In genomic region chr16:88773812-88774291, GRCh38 we compare ENCODE assay signal across 10 cellular contexts. TPM values are rescaled to one million over a fixed set of nuclear protein-coding genes. Genes with fewer than 3 reads are reported as not detected.
DNase-seq lines count a peak whose midpoint lies in the region; TF ChIP-seq lines count a peak whose summit lies in the region.
"Had no signal": no experiment of that assay in that cellular context is flagged by ENCODE, and none has a peak within 500 bp of the region (broad histone marks: within the 10 kb centered on the region; RNA-seq: fewer than 3 reads in every experiment).

No MANE protein-coding gene starts in this region.

- H3K9me3 ChIP-seq in WERI-Rb-1 (ENCODE audit: severe bottlenecking), result no peaks in the 10 kb centered on the region
- H3K9me3 ChIP-seq in right atrium auricular region, result no peaks in the 10 kb centered on the region
- H3K9me3 ChIP-seq in subcutaneous abdominal adipose tissue (ENCODE audit: control insufficient read depth in 5 of 5, low read length in 5 of 5), result no peaks in the 10 kb centered on the region
- H3K9me3 ChIP-seq: gastrocnemius medialis had no signal

- CTCF ChIA-PET in MCF 10A (lab: Yijun Ruan, JAX), result interaction anchor here (0.7 to 4.2 kb wide), 3 partner anchors 8 to 779 kb away, joined by 3 to 19 read pairs (median 3); no protein-coding TSS in a partner anchor
- CTCF ChIA-PET in activated CD4-positive, alpha-beta T cell treated with anti-CD3 and anti-CD28 coated beads, Interleukin-2, amount 10 ng/mL, durations not matched to agents 7 days and 5 days (lab: Charles Lee), result interaction anchor here (1.1 to 1.9 kb wide), 4 partner anchors 9 to 37 kb away, joined by 4 to 5 read pairs (median 4); partner anchors contain the start of gene PIEZO1

- H3K36me3 ChIP-seq in WERI-Rb-1 (no peaks in the 10 kb centered on the region), right atrium auricular region (no peaks in the 10 kb centered on the region), subcutaneous abdominal adipose tissue (ENCODE audit: control insufficient read depth in 5 of 5, insufficient read depth in 5 of 5, low read length in 5 of 5) (no peaks in the 10 kb centered on the region)
- H3K36me3 ChIP-seq: gastrocnemius medialis had no signal

- H3K27me3 ChIP-seq in WERI-Rb-1 (ENCODE audit: insufficient read depth, low read depth, severe bottlenecking) (no peaks in the 10 kb centered on the region), right atrium auricular region (no peaks in the 10 kb centered on the region), subcutaneous abdominal adipose tissue (ENCODE audit: control insufficient read depth in 5 of 5, insufficient read depth in 4 of 5, low read length in 5 of 5) (no peaks in the 10 kb centered on the region)

- POLR2A ChIA-PET in MCF 10A (lab: Yijun Ruan, JAX), result interaction anchor here (4.7 kb wide), 1 partner anchor 8 kb away, joined by 57 read pairs; no protein-coding TSS in a partner anchor
- POLR2A ChIA-PET in activated CD4-positive, alpha-beta T cell treated with anti-CD3 and anti-CD28 coated beads, Interleukin-2, amount 10 ng/mL, durations not matched to agents 7 days and 5 days (lab: Charles Lee), result no interaction called here

- H3K4me1 Mint-ChIP-seq in MCF 10A (ENCODE audit: insufficient read depth, unreplicated experiment), result peaks cover 30% of the 10 kb centered on the region
- H3K4me1 Mint-ChIP-seq in activated CD4-positive, alpha-beta T cell treated with anti-CD3 and anti-CD28 coated beads, Interleukin-2, amount 10 ng/mL, durations not matched to agents 7 days and 5 days, result peaks cover 28% of the 10 kb centered on the region

- H3K4me3 ChIP-seq in HFF-Myc (replicated peaks; ENCODE audit: low read depth, low read length) (peak overlapping the region; percentile 34), WERI-Rb-1 (ENCODE audit: low read depth, low read length) (no peak overlapping the region; the same call in 1 of the 2 replicates), right atrium auricular region (no peak overlapping the region), subcutaneous abdominal adipose tissue (ENCODE audit: low read depth in 1 of 5, low read length in 5 of 5) (peak overlapping the region in 1 of 5 donors; percentile 22)
- H3K4me3 ChIP-seq: gastrocnemius medialis had no signal

- no peaks in the 10 kb centered on the region for H3K27me3 Mint-ChIP-seq in MCF 10A (ENCODE audit: insufficient read depth, unreplicated experiment)
- no peaks in the 10 kb centered on the region for H3K27me3 Mint-ChIP-seq in activated CD4-positive, alpha-beta T cell treated with anti-CD3 and anti-CD28 coated beads, Interleukin-2, amount 10 ng/mL, durations not matched to agents 7 days and 5 days

- H3K9ac ChIP-seq in subcutaneous abdominal adipose tissue (ENCODE audit: low read length in 5 of 5), result peak overlapping the region in 2 of 5 donors; percentile 51 to 60
- H3K9ac ChIP-seq: KMS-11 had no signal

- H3K4me1 ChIP-seq in right atrium auricular region, result peaks cover 0 to 68% of the 10 kb centered on the region in 2 donors
- peaks cover 15 to 93% (median 86%) of the 10 kb centered on the region in 5 donors for H3K4me1 ChIP-seq in subcutaneous abdominal adipose tissue (ENCODE audit: control insufficient read depth in 5 of 5, insufficient read depth in 5 of 5, low read length in 5 of 5)

- BruUV-seq in MCF 10A (replicated peaks; lab: Mats Ljungman, UMichigan), result no TSS peak

- H3K27ac Mint-ChIP-seq in MCF 10A (ENCODE audit: low read depth, unreplicated experiment), result no peak overlapping the region
- H3K27ac Mint-ChIP-seq in activated CD4-positive, alpha-beta T cell treated with anti-CD3 and anti-CD28 coated beads, Interleukin-2, amount 10 ng/mL, durations not matched to agents 7 days and 5 days, result no peak overlapping the region

- peaks cover 22% of the 10 kb centered on the region for H3K36me3 Mint-ChIP-seq in MCF 10A (ENCODE audit: insufficient read depth, unreplicated experiment)
- H3K36me3 Mint-ChIP-seq in activated CD4-positive, alpha-beta T cell treated with anti-CD3 and anti-CD28 coated beads, Interleukin-2, amount 10 ng/mL, durations not matched to agents 7 days and 5 days (ENCODE audit: low read depth), result peaks cover 6% of the 10 kb centered on the region

- H3K9me3 Mint-ChIP-seq in MCF 10A (ENCODE audit: unreplicated experiment), result no peaks in the 10 kb centered on the region
- no peaks in the 10 kb centered on the region for H3K9me3 Mint-ChIP-seq in activated CD4-positive, alpha-beta T cell treated with anti-CD3 and anti-CD28 coated beads, Interleukin-2, amount 10 ng/mL, durations not matched to agents 7 days and 5 days

- DNase-seq in HFF-Myc (ENCODE audit: extremely low read depth, low read depth) (peak; percentile 54), WERI-Rb-1 (peak; percentile 86), right atrium auricular region (ENCODE audit: low spot score) (peak; percentile 84), MCF 10A (ENCODE audit: unreplicated experiment) (no peak)
- DNase-seq in activated CD4-positive, CD25-positive, alpha-beta regulatory T cell (lab: John Stamatoyannopoulos, UW), result no peak
- no peak for DNase-seq in activated CD4-positive, alpha-beta T cell treated with anti-CD3 and anti-CD28 coated beads, Interleukin-2, amount 10 ng/mL, durations not matched to agents 7 days and 5 days
- DNase-seq: activated CD4-positive, alpha-beta T cell treated with anti-CD3 and anti-CD28 coated beads, Interleukin-2, amount 50 U/mL, for 48 hours had no signal

- intact Hi-C loops in MCF 10A (cut with micrococcal nuclease), result no loop called here

- TF ChIP-seq CTCF in HFF-Myc (IDR thresholded peaks at IDR 0.05; ENCODE audit: low read depth, low read length, missing control alignments) (no peak), WERI-Rb-1 (IDR thresholded peaks at IDR 0.05; ENCODE audit: low read depth, low read length) (no peak), right atrium auricular region (IDR thresholded peaks at IDR 0.05) (no peak), MCF 10A (IDR thresholded peaks at IDR 0.05; ENCODE audit: unreplicated experiment) (no peak)

- peak overlapping the region; percentile 88 for H3K27ac ChIP-seq in WERI-Rb-1
- peak overlapping the region in 1 of 2 donors; percentile 37 for H3K27ac ChIP-seq in right atrium auricular region
- H3K27ac ChIP-seq in subcutaneous abdominal adipose tissue (ENCODE audit: low read depth, low read length), result peak overlapping the region; percentile 90
- H3K27ac ChIP-seq: KMS-11 had no signal

- no peak overlapping the region for H3K4me3 Mint-ChIP-seq in MCF 10A (ENCODE audit: unreplicated experiment)
- H3K4me3 Mint-ChIP-seq in activated CD4-positive, alpha-beta T cell treated with anti-CD3 and anti-CD28 coated beads, Interleukin-2, amount 10 ng/mL, durations not matched to agents 7 days and 5 days, result no peak overlapping the region

RNA-seq across cellular contexts. Expression of gene PIEZO1, which starts 11.2 kb away (rescaled TPM):
- total RNA-seq in right atrium auricular region (10 to 100 TPM; 37.7 to 73.2 TPM), MCF 10A (2022) (193 and 195 TPM in 2 replicates)
- total RNA-seq in activated CD4-positive, alpha-beta T cell treated with anti-CD3 and anti-CD28 coated beads, Interleukin-2, amount 10 ng/mL, durations not matched to agents 7 days and 5 days, result 100 to 1,000 TPM; 239 to 303 TPM

RNA-seq across cellular contexts. Expression of gene CDT1, which starts 29.7 kb away (rescaled TPM):
- total RNA-seq in right atrium auricular region, result 1 to 10 TPM in 1 of 2 donors, under 1 TPM in 1; 0.39 to 1.3 TPM
- 5.3 and 16.6 TPM in 2 replicates for total RNA-seq in MCF 10A (2022)
- 100 to 1,000 TPM; 113 to 119 TPM for total RNA-seq in activated CD4-positive, alpha-beta T cell treated with anti-CD3 and anti-CD28 coated beads, Interleukin-2, amount 10 ng/mL, durations not matched to agents 7 days and 5 days

RNA-seq across cellular contexts. Expression of gene APRT, which starts 37.9 kb away (rescaled TPM):
- total RNA-seq in right atrium auricular region (10 to 100 TPM; 50.6 to 90.4 TPM), MCF 10A (2022) (231 and 248 TPM in 2 replicates)
- total RNA-seq in activated CD4-positive, alpha-beta T cell treated with anti-CD3 and anti-CD28 coated beads, Interleukin-2, amount 10 ng/mL, durations not matched to agents 7 days and 5 days, result 100 to 1,000 TPM in 1 of 2 experiments, 10 to 100 TPM in 1; 86.2 to 112 TPM

Comparison
In these comparisons a context has a peak if more than half of its experiments do, and no peak if none do; other contexts are left out.
1. DNase-seq: peak in HFF-Myc (single experiment), WERI-Rb-1 (single experiment) and right atrium auricular region (single experiment); none in activated CD4-positive, CD25-positive, alpha-beta regulatory T cell (0 of 4), MCF 10A (single experiment) and activated CD4-positive, alpha-beta T cell treated with anti-CD3 and anti-CD28 coated beads, Interleukin-2, amount 10 ng/mL, durations not matched to agents 7 days and 5 days (single experiment).